Comparison of ENCODE assay signal across 24 cellular contexts in genomic region chr4:157005831-157006230, GRCh38.
"Had no signal": no experiment of that assay in that cellular context is flagged by ENCODE, and none has a peak within 500 bp of the region (broad histone marks: within the 10 kb centered on the region; RNA-seq: fewer than 3 reads in every experiment).

No MANE protein-coding gene starts in this region.

- H3K4me1 Mint-ChIP-seq: memory B cell; natural killer cell; stimulated activated effector memory CD8-positive, alpha-beta T cell treated with anti-CD3 and anti-CD28 coated beads, Interleukin-12 subunit alpha, Interleukin-12 subunit beta, amount 100 ng/mL, for 72 hours had no signal

- H3K4me3 Mint-ChIP-seq: endodermal cell; memory B cell; natural killer cell; stimulated activated effector memory CD8-positive, alpha-beta T cell treated with anti-CD3 and anti-CD28 coated beads, Interleukin-12 subunit alpha, Interleukin-12 subunit beta, amount 100 ng/mL, for 72 hours; type B pancreatic cell had no signal

- H3K27me3 ChIP-seq: dorsolateral prefrontal cortex, ovary, right lobe of liver, stomach, testis, tibial artery had no signal

- DNase-seq: dorsolateral prefrontal cortex; effector CD4-positive, alpha-beta T cell; endodermal cell; erythroblast; esophagus squamous epithelium; foreskin melanocyte; hypothalamus; natural killer cell; occipital lobe; ovary; retina; right lobe of liver; stimulated activated CD4-positive, alpha-beta T cell treated with anti-CD3 and anti-CD28 coated beads, Interleukin-12 subunit alpha, Interleukin-12 subunit beta, amount 100 ng/mL, for 4 hours; stimulated activated CD4-positive, alpha-beta T cell treated with anti-CD3 and anti-CD28 coated beads, Interleukin-2, amount 100 ng/mL, for 24 hours; stimulated activated CD4-positive, alpha-beta T cell treated with anti-CD3 and anti-CD28 coated beads, Interleukin-4, amount 100 ng/mL, for 24 hours; stimulated activated naive CD4-positive, alpha-beta T cell treated with Interleukin-2 at 50 U/mL for 16 hours; stomach; testis; tibial artery had no signal

- H3K27ac Mint-ChIP-seq: endodermal cell; memory B cell; natural killer cell; stimulated activated effector memory CD8-positive, alpha-beta T cell treated with anti-CD3 and anti-CD28 coated beads, Interleukin-12 subunit alpha, Interleukin-12 subunit beta, amount 100 ng/mL, for 72 hours; type B pancreatic cell had no signal

- H3K36me3 Mint-ChIP-seq: memory B cell; natural killer cell; stimulated activated effector memory CD8-positive, alpha-beta T cell treated with anti-CD3 and anti-CD28 coated beads, Interleukin-12 subunit alpha, Interleukin-12 subunit beta, amount 100 ng/mL, for 72 hours; type B pancreatic cell had no signal

- H3K9me3 Mint-ChIP-seq: endodermal cell had no signal

- H3K9me3 ChIP-seq: esophagus squamous epithelium, ovary, right lobe of liver, stomach, testis, tibial artery had no signal

- H3K27me3 Mint-ChIP-seq: memory B cell, type B pancreatic cell had no signal

- H3K27ac ChIP-seq: dorsolateral prefrontal cortex, ovary had no signal

- H3K4me3 ChIP-seq: esophagus squamous epithelium, lung, ovary, right lobe of liver, smooth muscle cell, stomach, testis, tibial artery had no signal

- H3K36me3 ChIP-seq: esophagus squamous epithelium, ovary, right lobe of liver, stomach, tibial artery had no signal

- ATAC-seq: natural killer cell; stimulated activated effector memory CD8-positive, alpha-beta T cell treated with anti-CD3 and anti-CD28 coated beads, Interleukin-12 subunit alpha, Interleukin-12 subunit beta, amount 100 ng/mL, for 72 hours had no signal
